In genomic region chr13:38981096-38981495, GRCh38 we compare ENCODE assay signal across 21 cellular contexts. TPM values are rescaled to one million over a fixed set of nuclear protein-coding genes. Genes with fewer than 3 reads are reported as not detected.
"Had no signal": no experiment of that assay in that cellular context is flagged by ENCODE, and none has a peak within 500 bp of the region (broad histone marks: within the 10 kb centered on the region; RNA-seq: fewer than 3 reads in every experiment).

No MANE protein-coding gene starts in this region.

- H3K27me3 ChIP-seq: ascending aorta, cardiac muscle cell, right atrium auricular region, tibial nerve had no signal

- H3K27ac ChIP-seq: ascending aorta, cardiac muscle cell, heart right ventricle, right atrium auricular region, tibial nerve, VCaP had no signal

- DNase-seq: activated CD4-positive, alpha-beta T cell treated with anti-CD3 and anti-CD28 coated beads for 4 hours; activated naive CD4-positive, alpha-beta T cell; activated naive CD8-positive, alpha-beta T cell treated with anti-CD3 and anti-CD28 coated beads, Interleukin-2, amount 50 U/mL, for 24 hours; heart right ventricle; kidney; left ventricle myocardium superior; nucleus accumbens; small intestine; stimulated activated naive B cell treated with anti-CD40 and anti-IgM and Interleukin-4, amounts not matched to agents 10 μg/mL and 1 μg/mL and 100 μg/mL, for 72 hours had no signal

- H3K4me1 ChIP-seq: ascending aorta, right atrium auricular region, tibial nerve had no signal

- H3K27ac Mint-ChIP-seq: activated naive CD8-positive, alpha-beta T cell treated with anti-CD3 and anti-CD28 coated beads, Interleukin-2, amount 50 U/mL, for 24 hours; activated T-helper 1 cell treated with anti-CD3 and anti-CD28 coated beads, Interleukin-12 subunit alpha, Interleukin-12 subunit beta, Interleukin-2, Interleukin-4 antibody, amounts not matched to agents 30 ng/mL and 10 ng/mL and 1 ng/mL, durations not matched to agents 14 hours and 24 hours and 36 hours; stimulated activated naive B cell treated with anti-CD40 and anti-IgM and Interleukin-4, amounts not matched to agents 10 μg/mL and 1 μg/mL and 100 μg/mL, for 72 hours had no signal

- ATAC-seq: activated naive CD8-positive, alpha-beta T cell treated with anti-CD3 and anti-CD28 coated beads, Interleukin-2, amount 50 U/mL, for 24 hours; heart right ventricle; left ventricle myocardium superior; stimulated activated naive B cell treated with anti-CD40 and anti-IgM and Interleukin-4, amounts not matched to agents 10 μg/mL and 1 μg/mL and 100 μg/mL, for 72 hours had no signal

- FAIRE-seq: colon, frontal cortex, kidney, small intestine had no signal

- H3K36me3 Mint-ChIP-seq: stimulated activated naive B cell treated with anti-CD40 and anti-IgM and Interleukin-4, amounts not matched to agents 10 μg/mL and 1 μg/mL and 100 μg/mL, for 72 hours had no signal

- H3K36me3 ChIP-seq: ascending aorta, cardiac muscle cell, heart right ventricle, right atrium auricular region, tibial nerve had no signal

- H3K4me1 Mint-ChIP-seq: activated naive CD8-positive, alpha-beta T cell treated with anti-CD3 and anti-CD28 coated beads, Interleukin-2, amount 50 U/mL, for 24 hours; stimulated activated naive B cell treated with anti-CD40 and anti-IgM and Interleukin-4, amounts not matched to agents 10 μg/mL and 1 μg/mL and 100 μg/mL, for 72 hours had no signal

- H3K4me3 Mint-ChIP-seq: activated naive CD8-positive, alpha-beta T cell treated with anti-CD3 and anti-CD28 coated beads, Interleukin-2, amount 50 U/mL, for 24 hours; activated T-helper 1 cell treated with anti-CD3 and anti-CD28 coated beads, Interleukin-12 subunit alpha, Interleukin-12 subunit beta, Interleukin-2, Interleukin-4 antibody, amounts not matched to agents 30 ng/mL and 10 ng/mL and 1 ng/mL, durations not matched to agents 14 hours and 24 hours and 36 hours; stimulated activated naive B cell treated with anti-CD40 and anti-IgM and Interleukin-4, amounts not matched to agents 10 μg/mL and 1 μg/mL and 100 μg/mL, for 72 hours had no signal

- H3K4me3 ChIP-seq: ascending aorta, cardiac muscle cell, heart right ventricle, right atrium auricular region, tibial nerve had no signal

- H3K9me3 Mint-ChIP-seq: activated T-helper 1 cell treated with anti-CD3 and anti-CD28 coated beads, Interleukin-12 subunit alpha, Interleukin-12 subunit beta, Interleukin-2, Interleukin-4 antibody, amounts not matched to agents 30 ng/mL and 10 ng/mL and 1 ng/mL, durations not matched to agents 14 hours and 24 hours and 36 hours had no signal

RNA-seq across cellular contexts. Expression of gene STOML3, which starts 9.5 kb away (rescaled TPM):
- total RNA-seq: activated T-helper 1 cell treated with anti-CD3 and anti-CD28 coated beads, Interleukin-12 subunit alpha, Interleukin-12 subunit beta, Interleukin-2, Interleukin-4 antibody, amounts not matched to agents 30 ng/mL and 10 ng/mL and 1 ng/mL, durations not matched to agents 14 hours and 24 hours and 36 hours; ascending aorta; cardiac muscle cell; fibroblast of lung; frontal cortex; heart right ventricle; kidney; left ventricle myocardium superior; myocyte; posterior vena cava; right atrium auricular region; subcutaneous adipose tissue; tibial nerve had no signal
- polyA plus RNA-seq: cardiac muscle cell, fibroblast of lung, heart right ventricle, small intestine had no signal
